8 cellular contexts compared by ENCODE assay signal in the genomic region with DNA sequence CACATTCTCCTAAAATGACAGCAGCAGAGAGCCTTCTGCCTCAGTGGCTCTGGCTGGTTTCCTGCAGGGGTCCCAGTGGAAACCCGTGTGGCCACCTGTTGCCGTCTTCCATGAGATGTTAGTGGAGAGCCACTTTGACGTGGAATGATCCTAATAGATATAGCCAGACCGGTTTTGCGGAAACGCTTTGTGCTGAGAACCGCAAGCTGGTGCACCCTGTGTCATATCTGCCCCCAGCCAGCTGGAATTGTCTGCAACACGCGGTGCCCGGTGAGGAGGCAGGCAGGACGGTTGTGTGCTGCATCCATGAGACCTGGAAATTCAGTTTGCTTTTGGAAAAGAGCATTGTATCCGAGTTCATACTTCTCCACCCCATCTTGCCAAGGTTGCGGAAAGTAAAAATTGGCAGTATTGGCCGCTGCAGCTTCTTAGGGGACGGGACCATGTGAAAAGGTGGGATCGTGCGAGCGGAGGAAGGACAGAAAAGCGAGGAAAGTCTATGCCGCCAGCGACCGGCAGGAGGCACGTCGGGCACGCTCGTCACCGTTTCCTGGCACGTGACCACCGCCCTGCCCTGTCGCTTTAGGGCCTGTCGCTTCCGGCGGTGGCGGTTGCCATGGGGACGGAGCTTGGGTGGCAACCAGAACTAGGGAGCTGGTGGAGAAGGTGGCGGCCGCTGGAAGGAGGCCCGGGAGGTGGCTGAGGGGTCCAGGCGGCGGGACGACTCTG. TPM values are rescaled to one million over a fixed set of nuclear protein-coding genes. Genes with fewer than 3 reads are reported as not detected.
DNase-seq lines count a peak whose midpoint lies in the region; ATAC-seq and TF ChIP-seq lines count a peak whose summit lies in the region.

A gene with protein sequence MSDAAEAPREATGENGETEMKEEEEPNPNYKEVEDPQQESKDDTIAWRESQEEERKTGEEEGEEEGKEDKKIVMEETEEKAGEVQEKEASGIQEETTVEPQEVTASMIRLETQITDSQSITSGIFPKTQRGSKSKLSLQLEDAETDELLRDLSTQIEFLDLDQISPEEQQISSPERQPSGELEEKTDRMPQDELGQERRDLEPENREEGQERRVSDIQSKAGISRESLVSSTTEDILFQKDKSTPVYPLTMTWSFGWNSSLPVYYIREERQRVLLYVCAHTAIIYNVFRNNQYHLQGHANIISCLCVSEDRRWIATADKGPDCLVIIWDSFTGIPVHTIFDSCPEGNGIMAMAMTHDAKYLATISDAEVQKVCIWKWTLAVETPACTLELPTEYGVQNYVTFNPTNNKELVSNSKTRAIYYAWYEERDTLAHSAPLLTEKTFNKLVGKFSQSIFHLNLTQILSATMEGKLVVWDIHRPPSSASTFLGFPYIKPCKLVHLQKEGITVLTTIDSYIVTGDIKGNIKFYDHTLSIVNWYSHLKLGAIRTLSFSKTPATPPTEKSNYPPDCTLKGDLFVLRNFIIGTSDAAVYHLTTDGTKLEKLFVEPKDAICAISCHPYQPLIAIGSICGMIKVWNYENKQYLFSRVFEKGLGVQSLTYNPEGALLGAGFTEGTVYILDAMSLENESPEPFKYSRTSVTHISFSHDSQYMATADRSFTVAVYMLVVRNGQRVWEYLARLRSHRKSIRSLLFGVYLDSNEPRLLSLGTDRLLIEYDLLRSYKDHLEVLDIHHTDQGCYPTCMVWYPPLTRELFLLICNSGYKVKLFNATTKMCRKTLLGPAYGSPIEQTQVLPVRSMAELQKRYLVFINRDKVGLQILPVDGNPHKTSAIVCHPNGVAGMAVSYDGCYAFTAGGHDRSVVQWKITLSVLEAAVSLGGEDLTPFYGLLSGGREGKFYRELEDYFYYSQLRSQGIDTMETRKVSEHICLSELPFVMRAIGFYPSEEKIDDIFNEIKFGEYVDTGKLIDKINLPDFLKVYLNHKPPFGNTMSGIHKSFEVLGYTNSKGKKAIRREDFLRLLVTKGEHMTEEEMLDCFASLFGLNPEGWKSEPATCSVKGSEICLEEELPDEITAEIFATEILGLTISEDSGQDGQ (plus strand): TSS at position 643 of the 729 bp plus-strand sequence. CDS start 2,714 bp downstream, outside the sequence.

- H2BK12ac ChIP-seq in trophoblast cell (ENCODE audit: low read length) = peak within 1 kb of the TSS; percentile 19

- no peaks in the 10 kb centered on the region for H3K9me3 Mint-ChIP-seq in CD8-positive, alpha-beta memory T cell

- H4K12ac ChIP-seq in trophoblast cell (ENCODE audit: low read depth, low read length) = peak within 1 kb of the TSS; percentile 40

- H3K14ac ChIP-seq in trophoblast cell (ENCODE audit: low read length) = peak within 1 kb of the TSS; percentile 30

- H3K9me3 ChIP-seq in CD8-positive, alpha-beta memory T cell (ENCODE audit: low read length) = no peaks in the 10 kb centered on the region
- H3K9me3 ChIP-seq in HUES64 (ENCODE audit: insufficient read depth, low read depth, low read length) (no peaks in the 10 kb centered on the region), trophoblast cell (ENCODE audit: insufficient read depth, low read depth, low read length) (no peaks in the 10 kb centered on the region), thyroid gland (no peaks in the 10 kb centered on the region)

- H2AK5ac ChIP-seq in trophoblast cell (ENCODE audit: low read length) = peak within 1 kb of the TSS; percentile 39

- WGBS in HUES64 = 26% methylated on average over 41 of the region's 41 CpGs
- no CpG with 5 or more reads among the region's 41 CpGs for WGBS in trophoblast cell (ENCODE audit: extremely low coverage, insufficient coverage, insufficient read length)
- WGBS in thyroid gland, 2 donors = 24 to 35% methylated on average over 37 to 38 of the region's 41 CpGs

- H3K18ac ChIP-seq in trophoblast cell (ENCODE audit: low read length) = peak within 1 kb of the TSS; percentile 11

- H3K23ac ChIP-seq in trophoblast cell (ENCODE audit: low read length) = no peak within 1 kb of the TSS

- no peaks in the 10 kb centered on the region for H3K36me3 ChIP-seq in CD8-positive, alpha-beta memory T cell (ENCODE audit: insufficient read depth, low read length)
- H3K36me3 ChIP-seq in HUES64 (ENCODE audit: insufficient read depth, low read length) (peaks cover 26% of the 10 kb centered on the region), trophoblast cell (ENCODE audit: control insufficient read depth in 1 of 2, insufficient read depth in 2 of 2, low read length in 2 of 2) (peaks cover 12 to 15% of the 10 kb centered on the region in 2 experiments), thyroid gland (peaks cover 21% of the 10 kb centered on the region in 2 donors)

- TF ChIP-seq CTCF in thyroid gland (IDR thresholded peaks at IDR 0.05) = peak; percentile 45 to 98 (median 79)

- peak within 1 kb of the TSS; percentile 14 for H2BK120ac ChIP-seq in trophoblast cell (ENCODE audit: insufficient read depth, low read length, poor library complexity)

- intact Hi-C loops in Right ventricle myocardium superior (cut with DNase I) (no loop called here), thyroid gland (cut with DNase I) (loop anchor here (5.0 kb wide), 1 partner anchor 209 kb away; no protein-coding TSS in a partner anchor)

- TF ChIP-seq POLR2A in Raji (IDR thresholded peaks at IDR 0.05; ENCODE audit: insufficient read depth, low read depth, low read length) = peak; percentile 53
- peak in 1 of 2 donors; percentile 61 for TF ChIP-seq POLR2A in thyroid gland (IDR thresholded peaks at IDR 0.05)

- peak within 1 kb of the TSS; percentile 66 for H4K91ac ChIP-seq in trophoblast cell (ENCODE audit: low read depth, low read length)

- H3K4me3 ChIP-seq in CD8-positive, alpha-beta memory T cell (ENCODE audit: low read length) = peak within 1 kb of the TSS; percentile 54
- peak within 1 kb of the TSS; percentile 60 for H3K4me3 ChIP-seq in HUES64 (ENCODE audit: low read length)
- H3K4me3 ChIP-seq in trophoblast cell (ENCODE audit: low read depth, low read length) = peak within 1 kb of the TSS; percentile 64
- H3K4me3 ChIP-seq in thyroid gland (replicated peaks in 1 of 3) = peak within 1 kb of the TSS; percentile 3 to 51 (median 24)

- peaks cover 0 to 33% (median 4%) of the 10 kb centered on the region in 3 donors for H3K36me3 Mint-ChIP-seq in CD8-positive, alpha-beta memory T cell

- peak within 1 kb of the TSS; percentile 91 to 99 (median 96) for H3K27ac Mint-ChIP-seq in CD8-positive, alpha-beta memory T cell

- peaks cover 9% of the 10 kb centered on the region for H3K4me1 ChIP-seq in CD8-positive, alpha-beta memory T cell (ENCODE audit: insufficient read depth, low read length)
- H3K4me1 ChIP-seq in HUES64 (ENCODE audit: insufficient read depth, low read length) (0 out of 2 replicates have a peak, but pooled peaks cover 4% of the 10 kb centered on the region), trophoblast cell (ENCODE audit: control insufficient read depth in 1 of 2, insufficient read depth in 2 of 2, low read length in 2 of 2) (peaks cover 6 to 7% of the 10 kb centered on the region in 2 experiments), thyroid gland (peaks cover 5 to 8% of the 10 kb centered on the region in 2 donors)

- H2AFZ ChIP-seq in trophoblast cell (ENCODE audit: insufficient read depth, low read length, poor library complexity) = peak within 1 kb of the TSS; percentile 69

- H3K4ac ChIP-seq in trophoblast cell (ENCODE audit: low read depth, low read length) = no peak within 1 kb of the TSS

- no peaks in the 10 kb centered on the region for H3K27me3 ChIP-seq in CD8-positive, alpha-beta memory T cell (ENCODE audit: insufficient read depth, low read length, poor library complexity, severe bottlenecking)
- H3K27me3 ChIP-seq in HUES64 (ENCODE audit: insufficient read depth, low read length) (no peaks in the 10 kb centered on the region), trophoblast cell (ENCODE audit: insufficient read depth, low read length) (no peaks in the 10 kb centered on the region), thyroid gland (no peaks in the 10 kb centered on the region)

- CTCF ChIA-PET in CD8-positive, alpha-beta memory T cell (lab: Charles Lee) = interaction anchor here (0.6 to 3.2 kb wide), 13 partner anchors 9 to 287 kb away, joined by 3 to 16 read pairs (median 5); no protein-coding TSS in a partner anchor

- peaks cover 4% of the 10 kb centered on the region for H3K79me1 ChIP-seq in trophoblast cell (ENCODE audit: low read length)

- peak within 1 kb of the TSS; percentile 69 for H4K8ac ChIP-seq in trophoblast cell (ENCODE audit: low read depth, low read length)

- H3K4me1 Mint-ChIP-seq in CD8-positive, alpha-beta memory T cell = peaks cover 5 to 14% (median 11%) of the 10 kb centered on the region in 3 donors

- POLR2A ChIA-PET in CD8-positive, alpha-beta memory T cell (lab: Charles Lee) = interaction anchor here (0.6 kb wide), 2 partner anchors 29 to 349 kb away, joined by 4 to 5 read pairs; no protein-coding TSS in a partner anchor

- H3K4me2 ChIP-seq in trophoblast cell (ENCODE audit: low read length) = peak within 1 kb of the TSS; percentile 90

- ATAC-seq in GM19467 (IDR thresholded peaks at IDR 0.05; ENCODE audit: unreplicated experiment) (peak; percentile 94), Right ventricle myocardium superior (ENCODE audit: poor library complexity) (peak; percentile 98)

- peak within 1 kb of the TSS; percentile 64 for H3K27ac ChIP-seq in CD8-positive, alpha-beta memory T cell (ENCODE audit: low read depth, low read length)
- H3K27ac ChIP-seq in HUES64 (ENCODE audit: low read depth, low read length) (no peak within 1 kb of the TSS), trophoblast cell (ENCODE audit: low read depth, low read length) (no peak within 1 kb of the TSS), thyroid gland (peak within 1 kb of the TSS in 1 of 3 donors; percentile 67)

- peak within 1 kb of the TSS; percentile 35 for H2BK5ac ChIP-seq in trophoblast cell (ENCODE audit: low read depth, low read length, poor library complexity)

- peak; percentile 94 to 99 (median 98) for DNase-seq in CD8-positive, alpha-beta memory T cell
- peak; percentile 94 for DNase-seq in activated naive CD4-positive, alpha-beta T cell treated with anti-CD3 and anti-CD28 coated beads, Interleukin-2, amount 50 U/mL, for 16 hours
- DNase-seq in Right ventricle myocardium superior (peak; percentile 98), trophoblast cell (peak; percentile 86 to 95), thyroid gland (peak; percentile 100)

- H3K4me3 Mint-ChIP-seq in CD8-positive, alpha-beta memory T cell = peak within 1 kb of the TSS; percentile 72 to 88 (median 85)

- H3K79me2 ChIP-seq in trophoblast cell (ENCODE audit: control insufficient read depth, insufficient read depth, low read length, poor library complexity) = no peaks in the 10 kb centered on the region

- H3K9ac ChIP-seq in HUES64 (ENCODE audit: low read depth, low read length) (peak within 1 kb of the TSS; percentile 47; the same call in 1 of the 2 replicates), trophoblast cell (ENCODE audit: low read length) (no peak within 1 kb of the TSS)

- no peaks in the 10 kb centered on the region for H3K27me3 Mint-ChIP-seq in CD8-positive, alpha-beta memory T cell

RNA-seq across cellular contexts. Expression of the gene that starts here (rescaled TPM):
- under 1 TPM; 0.31 to 0.72 TPM for total RNA-seq in CD8-positive, alpha-beta memory T cell
- polyA plus RNA-seq in CD8-positive, alpha-beta memory T cell = not detected
- polyA plus RNA-seq in HUES64 (2013, experiment 1 of 2) = 1.6 TPM
- 2.3 TPM for polyA plus RNA-seq in HUES64 (2013, experiment 2 of 2)
- total RNA-seq in Right ventricle myocardium superior = 0.65 TPM
- polyA plus RNA-seq in trophoblast cell (2013) = 3.4 and 3.9 TPM in 2 replicates
- 10 to 100 TPM; 17.7 to 27.0 (median 23.7) TPM for total RNA-seq in thyroid gland

Comparison
In these comparisons a context has a peak if more than half of its experiments do, and no peak if none do; other contexts are left out.
1. RNA of the gene that starts here (total RNA-seq): 17.7 to 27.0 TPM in thyroid gland; 0.31 to 0.72 TPM in CD8-positive, alpha-beta memory T cell and 0.65 TPM in Right ventricle myocardium superior (single experiment); every median in the first group is over 10 times any median in the second.
2. Peak in DNase-seq, H3K4me3 ChIP-seq and H3K27ac ChIP-seq in CD8-positive, alpha-beta memory T cell; RNA of the gene not detected or under 1 TPM.
3. Peak in DNase-seq and ATAC-seq in Right ventricle myocardium superior; RNA of the gene not detected or under 1 TPM.
4. Peak in every context shown above with its lines, with median percentiles within 50 percentile points of each other: DNase-seq and H3K4me3 ChIP-seq.